8 cellular contexts compared by ENCODE assay signal in genomic region chr11:8338138-8338537, GRCh38.
DNase-seq lines count a peak whose midpoint lies in the region; ATAC-seq and TF ChIP-seq lines count a peak whose summit lies in the region.

No MANE protein-coding gene starts in this region.

- TF ChIP-seq CTCF in GM12873 (IDR thresholded peaks at IDR 0.05; ENCODE audit: insufficient read depth, low read depth, low read length, missing control alignments), result peak; percentile 91
- peak; percentile 55 for TF ChIP-seq CTCF in hepatocyte (IDR thresholded peaks at IDR 0.05; ENCODE audit: poor library complexity)

- 48% methylated on average over 8 of the region's 8 CpGs for WGBS in hepatocyte (ENCODE audit: low lambda C conversion rate, missing lambda C conversion rate)

- no peak overlapping the region for H3K4me3 Mint-ChIP-seq in activated T-helper 1 cell treated with anti-CD3 and anti-CD28 coated beads, Interleukin-12 subunit alpha, Interleukin-12 subunit beta, Interleukin-2, Interleukin-4 antibody, amounts not matched to agents 30 ng/mL and 10 ng/mL and 1 ng/mL, durations not matched to agents 14 hours and 24 hours and 36 hours

- H4K20me1 ChIP-seq in hepatocyte (ENCODE audit: insufficient read depth, poor library complexity, severe bottlenecking), result no peaks in the 10 kb centered on the region

- H3K27ac Mint-ChIP-seq in activated T-helper 1 cell treated with anti-CD3 and anti-CD28 coated beads, Interleukin-12 subunit alpha, Interleukin-12 subunit beta, Interleukin-2, Interleukin-4 antibody, amounts not matched to agents 30 ng/mL and 10 ng/mL and 1 ng/mL, durations not matched to agents 14 hours and 24 hours and 36 hours, result no peak overlapping the region

- H3K27me3 Mint-ChIP-seq in activated T-helper 1 cell treated with anti-CD3 and anti-CD28 coated beads, Interleukin-12 subunit alpha, Interleukin-12 subunit beta, Interleukin-2, Interleukin-4 antibody, amounts not matched to agents 30 ng/mL and 10 ng/mL and 1 ng/mL, durations not matched to agents 14 hours and 24 hours and 36 hours (ENCODE audit: insufficient read depth), result peaks cover 2% of the 10 kb centered on the region

- no peaks in the 10 kb centered on the region for H3K4me1 ChIP-seq in hepatocyte (ENCODE audit: insufficient read depth)

- no peaks in the 10 kb centered on the region for H3K9me2 ChIP-seq in hepatocyte (replicated peaks; ENCODE audit: insufficient read depth)

- no peaks in the 10 kb centered on the region for H3K36me3 Mint-ChIP-seq in activated T-helper 1 cell treated with anti-CD3 and anti-CD28 coated beads, Interleukin-12 subunit alpha, Interleukin-12 subunit beta, Interleukin-2, Interleukin-4 antibody, amounts not matched to agents 30 ng/mL and 10 ng/mL and 1 ng/mL, durations not matched to agents 14 hours and 24 hours and 36 hours (ENCODE audit: low read depth)

- no peak overlapping the region for H3K27ac ChIP-seq in hepatocyte

- H3K9me3 ChIP-seq in hepatocyte (ENCODE audit: low read depth), result no peaks in the 10 kb centered on the region

- intact Hi-C loops in activated T-helper 1 cell treated with anti-CD3 and anti-CD28 coated beads, Interleukin-12 subunit alpha, Interleukin-12 subunit beta, Interleukin-2, Interleukin-4 antibody, amounts not matched to agents 30 ng/mL and 10 ng/mL and 1 ng/mL, durations not matched to agents 14 hours and 24 hours and 36 hours (cut with micrococcal nuclease), result loop anchor here (1.0 kb wide), 1 partner anchor 266 kb away; no protein-coding TSS in a partner anchor

- no peaks in the 10 kb centered on the region for H3K79me2 ChIP-seq in hepatocyte

- peaks cover 6% of the 10 kb centered on the region for H3K4me1 Mint-ChIP-seq in activated T-helper 1 cell treated with anti-CD3 and anti-CD28 coated beads, Interleukin-12 subunit alpha, Interleukin-12 subunit beta, Interleukin-2, Interleukin-4 antibody, amounts not matched to agents 30 ng/mL and 10 ng/mL and 1 ng/mL, durations not matched to agents 14 hours and 24 hours and 36 hours (ENCODE audit: low read depth)

- DNase-seq in AG08396 (ENCODE audit: low spot score) (peak; percentile 85), NAMALWA (ENCODE audit: low spot score) (peak; percentile 42), hepatocyte (ENCODE audit: low spot score) (peak; percentile 57), DMS114 treated with DMSO at 0.1 percent for 48 hours (lab: John Stamatoyannopoulos, UW; ENCODE audit: unreplicated experiment) (no peak)
- peak; percentile 7 for DNase-seq in activated T-helper 1 cell treated with anti-CD3 and anti-CD28 coated beads, Interleukin-12 subunit alpha, Interleukin-12 subunit beta, Interleukin-2, Interleukin-4 antibody, amounts not matched to agents 30 ng/mL and 10 ng/mL and 1 ng/mL, durations not matched to agents 14 hours and 24 hours and 36 hours (ENCODE audit: low spot score)
- peak; percentile 70 for DNase-seq in stimulated activated CD8-positive, alpha-beta memory T cell treated with anti-CD3 and anti-CD28 coated beads, Interleukin-4, amount 100 ng/mL, for 48 hours

- H2AFZ ChIP-seq in hepatocyte, result no peak overlapping the region

- H3K9me3 Mint-ChIP-seq in activated T-helper 1 cell treated with anti-CD3 and anti-CD28 coated beads, Interleukin-12 subunit alpha, Interleukin-12 subunit beta, Interleukin-2, Interleukin-4 antibody, amounts not matched to agents 30 ng/mL and 10 ng/mL and 1 ng/mL, durations not matched to agents 14 hours and 24 hours and 36 hours, result no peaks in the 10 kb centered on the region

- no peak overlapping the region for H3K4me3 ChIP-seq in hepatocyte

- H3K36me3 ChIP-seq in hepatocyte (replicated peaks; ENCODE audit: insufficient read depth, low read depth), result no peaks in the 10 kb centered on the region

- H3K27me3 ChIP-seq in hepatocyte, result no peaks in the 10 kb centered on the region

- no peak overlapping the region for H3K4me2 ChIP-seq in hepatocyte

- ATAC-seq in HG02973 (IDR thresholded peaks at IDR 0.05; ENCODE audit: unreplicated experiment), result no peak
